Comparison of ENCODE assay signal across 8 cellular contexts in genomic region chr3:70358978-70359580, GRCh38. TPM values are rescaled to one million over a fixed set of nuclear protein-coding genes. Genes with fewer than 3 reads are reported as not detected.
A peak's percentile ranks its signal among the peaks of the same experiment; 100 is the strongest.
DNase-seq lines count a peak whose midpoint lies in the region; ATAC-seq and TF ChIP-seq lines count a peak whose summit lies in the region.

No MANE protein-coding gene starts in this region.

- DNase-seq in AML-193 (lab: John Stamatoyannopoulos, UW) (peak; percentile 28 to 54), GM23248 (peak; percentile 46), OCI-LY7 (ENCODE audit: low spot score) (peak; percentile 13), fibroblast of lung (ENCODE audit: low read depth in 2 of 2) (peak; percentile 20 to 59), retinal pigment epithelial cell (ENCODE audit: low read depth) (peak; percentile 18), GDM1 (lab: John Stamatoyannopoulos, UW) (no peak)
- no peak for DNase-seq in stimulated activated CD4-positive, alpha-beta T cell treated with anti-CD3 and anti-CD28 coated beads, Interleukin-15, amount 100 ng/mL, for 24 hours

- H3K4me2 ChIP-seq in GM23248 (ENCODE audit: unreplicated experiment) (no peak overlapping the region), OCI-LY7 (ENCODE audit: low read length) (no peak overlapping the region), fibroblast of lung (ENCODE audit: extremely low read depth, insufficient read depth, low read length) (no peak overlapping the region)

- H3K27ac ChIP-seq in GM23248 (no peak overlapping the region), OCI-LY7 (ENCODE audit: low read depth, low read length, poor library complexity, severe bottlenecking) (no peak overlapping the region), fibroblast of lung (ENCODE audit: insufficient read depth, low read length) (no peak overlapping the region)

- BruUV-seq in OCI-LY7 (replicated peaks; lab: Mats Ljungman, UMichigan): no TSS peak

- in situ Hi-C loops in GM23248 (cut with MboI): no loop called here

- H4K20me1 ChIP-seq in GM23248 (ENCODE audit: insufficient read depth) (no peaks in the 10 kb centered on the region), OCI-LY7 (ENCODE audit: insufficient read depth, low read length) (no peaks in the 10 kb centered on the region), fibroblast of lung (ENCODE audit: control insufficient read depth, extremely low read depth, insufficient read depth, low read length) (no peaks in the 10 kb centered on the region)

- H3K27me3 ChIP-seq in GM23248 (replicated peaks; ENCODE audit: insufficient read depth) (no peaks in the 10 kb centered on the region), fibroblast of lung (ENCODE audit: control insufficient read depth, insufficient read depth, low read length) (no peaks in the 10 kb centered on the region)

- peak; percentile 82 for TF ChIP-seq CTCF in OCI-LY7 (conservative IDR thresholded peaks at IDR 0.05; ENCODE audit: low read length)
- peak; percentile 66 to 75 for TF ChIP-seq CTCF in fibroblast of lung (conservative IDR thresholded peaks at IDR 0.05 in 1 of 2, IDR thresholded peaks at IDR 0.05 in 1 of 2; ENCODE audit: low read depth in 1 of 2, low read length in 2 of 2)
- TF ChIP-seq CTCF in retinal pigment epithelial cell (conservative IDR thresholded peaks at IDR 0.05; ENCODE audit: low read depth, low read length): peak; percentile 74

- H3K4me1 ChIP-seq in GM23248 (ENCODE audit: insufficient read depth): no peaks in the 10 kb centered on the region
- H3K4me1 ChIP-seq in OCI-LY7 (ENCODE audit: insufficient read depth, low read length, poor library complexity, severe bottlenecking): no peaks in the 10 kb centered on the region
- no peaks in the 10 kb centered on the region for H3K4me1 ChIP-seq in fibroblast of lung (ENCODE audit: control insufficient read depth, extremely low read depth, insufficient read depth, low read length)

- CTCF ChIA-PET in OCI-LY7 (lab: Charles Lee; ENCODE audit: unreplicated experiment): no interaction called here

- no peak overlapping the region for H3K4me3 ChIP-seq in GM23248
- no peak overlapping the region for H3K4me3 ChIP-seq in OCI-LY7 (ENCODE audit: low read depth, low read length, poor library complexity, severe bottlenecking)
- no peak overlapping the region for H3K4me3 ChIP-seq in fibroblast of lung (replicated peaks in 1 of 4; ENCODE audit: control extremely low read depth in 1 of 4, insufficient read depth in 1 of 4, low read depth in 3 of 4, low read length in 4 of 4)
- H3K4me3 ChIP-seq in retinal pigment epithelial cell (ENCODE audit: low read length): no peak overlapping the region

- no peaks in the 10 kb centered on the region for H3K9me3 ChIP-seq in GM23248 (ENCODE audit: low read depth)
- H3K9me3 ChIP-seq in OCI-LY7 (ENCODE audit: low read length): no peaks in the 10 kb centered on the region
- H3K9me3 ChIP-seq in fibroblast of lung (ENCODE audit: control insufficient read depth, insufficient read depth, low read depth, low read length): no peaks in the 10 kb centered on the region

- POLR2A ChIA-PET in OCI-LY7 (lab: Charles Lee): interaction anchor here (0.6 kb wide), 1 partner anchor 732 kb away, joined by 5 read pairs; no protein-coding TSS in a partner anchor

- H2AFZ ChIP-seq in GM23248 (no peak overlapping the region), OCI-LY7 (ENCODE audit: low read length) (no peak overlapping the region), fibroblast of lung (ENCODE audit: low read length) (no peak overlapping the region)

- H3K79me2 ChIP-seq in GM23248 (ENCODE audit: insufficient read depth): no peaks in the 10 kb centered on the region
- no peaks in the 10 kb centered on the region for H3K79me2 ChIP-seq in OCI-LY7 (ENCODE audit: insufficient read depth, low read depth, low read length)
- H3K79me2 ChIP-seq in fibroblast of lung (ENCODE audit: control insufficient read depth, insufficient read depth, low read length): no peaks in the 10 kb centered on the region

- H3F3A ChIP-seq in GM23248 (ENCODE audit: insufficient read depth): no peaks in the 10 kb centered on the region

- no peaks in the 10 kb centered on the region for H3K36me3 ChIP-seq in GM23248 (ENCODE audit: low read depth)
- H3K36me3 ChIP-seq in OCI-LY7 (ENCODE audit: insufficient read depth, low read length): no peaks in the 10 kb centered on the region
- H3K36me3 ChIP-seq in fibroblast of lung (ENCODE audit: control insufficient read depth, insufficient read depth, low read length): no peaks in the 10 kb centered on the region

- H3K9ac ChIP-seq in GM23248: no peak overlapping the region
- H3K9ac ChIP-seq in fibroblast of lung (ENCODE audit: insufficient read depth, low read length): no peak overlapping the region

- 29 to 30% methylated on average over 3 of the region's 3 CpGs for WGBS in GM23248 (ENCODE audit: low coverage in 1 of 2, low lambda C conversion rate in 2 of 2, missing lambda C conversion rate in 2 of 2), 2 experiments

- H3K9me2 ChIP-seq in GM23248 (ENCODE audit: insufficient read depth) (no peaks in the 10 kb centered on the region), OCI-LY7 (ENCODE audit: insufficient read depth, low read length) (no peaks in the 10 kb centered on the region)

- ATAC-seq in HG03025 (IDR thresholded peaks at IDR 0.05; ENCODE audit: low FRiP score, unreplicated experiment): no peak

- intact Hi-C loops in OCI-LY7 (cut with micrococcal nuclease; ENCODE audit: unreplicated experiment): loop anchor here (5.0 to 10.0 kb wide), 2 partner anchors 112 to 294 kb away; no protein-coding TSS in a partner anchor

RNA-seq across cellular contexts. Expression of gene MDFIC2, which starts 46.6 kb away (rescaled TPM):
- total RNA-seq in GM23248 (2014; rRNA removed; shearing (Covaris generic)): not detected in 2 replicates
- polyA plus RNA-seq in GM23248 (2016; fragmentation: Nextera tagmentation; extraction: Ambion mirVana) (not detected in 2 replicates), fibroblast of lung (not detected in 2 replicates)
- not detected in 2 replicates for total RNA-seq in OCI-LY7 (2014; rRNA removed; shearing (Covaris generic))
- total RNA-seq in OCI-LY7 (2022) (not detected in 2 replicates), fibroblast of lung (not detected in 2 replicates)
- not detected in 2 replicates for polyA plus RNA-seq in fibroblast of lung (2012)
- not detected in 2 replicates for polyA minus RNA-seq in fibroblast of lung (ENCODE audit: low replicate concordance)

Comparison
In these comparisons a context has a peak if more than half of its experiments do, and no peak if none do; other contexts are left out.
1. DNase-seq: peak in AML-193 (2 of 2), GM23248 (single experiment), OCI-LY7 (single experiment), fibroblast of lung (2 of 2) and retinal pigment epithelial cell (single experiment); none in stimulated activated CD4-positive, alpha-beta T cell treated with anti-CD3 and anti-CD28 coated beads, Interleukin-15, amount 100 ng/mL, for 24 hours (single experiment) and GDM1 (single experiment).
2. Peak in every context shown above with its lines, with median percentiles within 50 percentile points of each other: CTCF ChIP-seq.